Comparison of ENCODE assay signal across 8 cellular contexts in the genomic region with DNA sequence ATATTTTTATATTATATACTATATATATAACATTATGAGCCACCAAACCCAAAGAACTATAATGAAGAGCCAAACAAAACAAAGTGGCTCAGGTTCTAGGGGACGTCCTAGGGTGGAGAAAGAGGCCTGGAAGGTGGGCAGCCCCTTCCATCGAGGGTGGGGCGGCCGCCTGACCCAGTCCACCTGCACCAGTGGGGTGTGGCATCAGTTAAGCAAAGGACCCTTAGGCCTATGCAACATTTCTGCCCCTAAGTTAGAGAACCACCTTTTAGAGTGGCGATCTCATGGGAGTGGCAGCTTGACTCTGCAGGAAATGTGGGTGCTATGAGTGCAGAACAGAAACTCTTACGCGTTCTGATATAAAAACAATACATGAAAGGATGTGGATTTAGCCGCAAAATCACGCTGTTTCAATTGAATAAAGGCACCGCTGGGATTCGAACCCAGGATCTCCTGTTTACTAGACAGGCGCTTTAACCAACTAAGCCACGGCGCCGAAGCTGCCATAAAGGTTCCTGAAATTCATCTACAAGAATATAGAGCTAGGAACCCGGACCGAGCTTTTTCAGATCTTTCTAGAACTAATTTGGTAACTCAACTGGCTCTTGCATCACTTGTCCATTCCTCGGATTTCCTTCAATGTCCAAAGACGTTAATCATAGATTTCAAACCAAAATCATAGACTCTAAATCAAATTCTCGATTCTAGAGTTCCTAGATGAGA. TPM values are rescaled to one million over a fixed set of nuclear protein-coding genes. Genes with fewer than 3 reads are reported as not detected.
DNase-seq lines count a peak whose midpoint lies in the region; ATAC-seq, FAIRE-seq and TF ChIP-seq lines count a peak whose summit lies in the region.

No MANE protein-coding gene starts in this region.

- peaks cover 5% of the 10 kb centered on the region for H4K20me1 ChIP-seq in K562 (replicated peaks; ENCODE audit: control insufficient read depth, insufficient read depth, low read length)

- in situ Hi-C loops in K562 (cut with MboI) = no loop called here

- CTCF ChIA-PET in AG04449 (lab: Yijun Ruan, JAX) = interaction anchor here (1.2 kb wide), 1 partner anchor 45 kb away, joined by 4 read pairs; no protein-coding TSS in a partner anchor
- CTCF ChIA-PET in K562 (lab: Yijun Ruan, JAX; ENCODE audit: low intra/inter-chr PET ratio) = no interaction called here

- ATAC-seq in K562 (no peak), HG03135 (IDR thresholded peaks at IDR 0.05; ENCODE audit: unreplicated experiment) (no peak)

- peaks cover 19 to 20% of the 10 kb centered on the region in 2 experiments; a peak in 4 of 5 replicates for H3K4me1 ChIP-seq in K562 (replicated peaks in 1 of 2; ENCODE audit: control insufficient read depth in 2 of 2, insufficient read depth in 2 of 2, low read length in 2 of 2)
- peaks cover 5 to 13% of the 10 kb centered on the region in 2 donors for H3K4me1 ChIP-seq in kidney (ENCODE audit: control insufficient read depth in 1 of 2, insufficient read depth in 1 of 2, low read depth in 1 of 2, low read length in 2 of 2)

- H2AFZ ChIP-seq in K562 (ENCODE audit: low read depth, low read length) = no peak overlapping the region

- H3K4me1 Mint-ChIP-seq in T-helper 1 cell treated with Interleukin-12 subunit alpha and Interleukin-12 subunit beta and Interleukin-4 antibody, amounts not matched to agents 30 μg/mL and 1 μg/mL, for 36 hours (ENCODE audit: low read depth) = peaks cover 43% of the 10 kb centered on the region

- peaks cover 3% of the 10 kb centered on the region for H3K27me3 Mint-ChIP-seq in T-helper 1 cell treated with Interleukin-12 subunit alpha and Interleukin-12 subunit beta and Interleukin-4 antibody, amounts not matched to agents 30 μg/mL and 1 μg/mL, for 36 hours (ENCODE audit: low read depth)

- H3K27ac ChIP-seq in K562 (ENCODE audit: extremely low read depth, low read depth, low read length) (peak overlapping the region; percentile 81), kidney (ENCODE audit: low read depth in 2 of 2, low read length in 2 of 2) (peak overlapping the region in 1 of 2 donors; percentile 6)

- H3K9me3 Mint-ChIP-seq in T-helper 1 cell treated with Interleukin-12 subunit alpha and Interleukin-12 subunit beta and Interleukin-4 antibody, amounts not matched to agents 30 μg/mL and 1 μg/mL, for 36 hours = no peaks in the 10 kb centered on the region

- peak overlapping the region; percentile 84 for H3K27ac Mint-ChIP-seq in T-helper 1 cell treated with Interleukin-12 subunit alpha and Interleukin-12 subunit beta and Interleukin-4 antibody, amounts not matched to agents 30 μg/mL and 1 μg/mL, for 36 hours

- 10% methylated on average over 20 of the region's 20 CpGs for WGBS in K562 (ENCODE audit: insufficient coverage, low coverage, missing lambda C conversion rate)

- no peaks in the 10 kb centered on the region for H3K9me3 ChIP-seq in K562 (replicated peaks; ENCODE audit: control insufficient read depth, insufficient read depth, low read depth, low read length)
- H3K9me3 ChIP-seq in kidney (ENCODE audit: control insufficient read depth in 1 of 2, low read length in 2 of 2) = no peaks in the 10 kb centered on the region

- intact Hi-C loops in K562 (cut with micrococcal nuclease) (loop anchor here (1.0 to 10.0 kb wide), 2 partner anchors 23 to 159 kb away; partner anchors contain the start of genes PFAS and RPL26), kidney (cut with DNase I) (no loop called here)

- peaks cover 45% of the 10 kb centered on the region for H3K36me3 Mint-ChIP-seq in T-helper 1 cell treated with Interleukin-12 subunit alpha and Interleukin-12 subunit beta and Interleukin-4 antibody, amounts not matched to agents 30 μg/mL and 1 μg/mL, for 36 hours (ENCODE audit: low read depth)

- H3K4me3 Mint-ChIP-seq in T-helper 1 cell treated with Interleukin-12 subunit alpha and Interleukin-12 subunit beta and Interleukin-4 antibody, amounts not matched to agents 30 μg/mL and 1 μg/mL, for 36 hours = peak overlapping the region; percentile 39

- FAIRE-seq in K562 (lab: Jason Lieb, UNC) = no peak
- FAIRE-seq in kidney (lab: Jason Lieb, UNC) = no peak

- peak overlapping the region; percentile 78 for H3K4me2 ChIP-seq in K562 (ENCODE audit: insufficient read depth, low read length)

- H3K27me3 ChIP-seq in K562 (ENCODE audit: control insufficient read depth in 2 of 2, insufficient read depth in 2 of 2, low read length in 2 of 2) = no peaks in the 10 kb centered on the region

- DNase-seq in AG04449 (ENCODE audit: low read depth, low spot score) = no peak
- DNase-seq in HUDEP-2 (lab: John Stamatoyannopoulos, UW; ENCODE audit: unreplicated experiment in 76 of 76) = peak in 70 of 76 experiments; percentile 16 to 88 (median 70)
- peak; percentile 13 to 85 (median 24) for DNase-seq in K562 (ENCODE audit: extremely low read depth in 1 of 4, low spot score in 3 of 4)
- DNase-seq in kidney = peak; percentile 80
- DNase-seq in stimulated activated CD4-positive, alpha-beta T cell treated with anti-CD3 and anti-CD28 coated beads, Interleukin-2, amount 100 ng/mL, for 48 hours = peak; percentile 80 to 85
- DNase-seq in NCI-H187 treated with DMSO at 0.1 percent for 48 hours (lab: John Stamatoyannopoulos, UW) = no peak

- no peak; the same call in 1 of the 2 replicates for TF ChIP-seq EP300 in K562 (IDR thresholded peaks at IDR 0.05; ENCODE audit: low read length)

- TF ChIP-seq RAD21 in K562 (CRISPR knock-in tag; conservative IDR thresholded peaks at IDR 0.05 in 1 of 2, IDR thresholded peaks at IDR 0.05 in 1 of 2) = no peak

- H3K9ac ChIP-seq in K562 (ENCODE audit: insufficient read depth in 1 of 2, low read depth in 2 of 2, low read length in 2 of 2) (peak overlapping the region in 1 of 2 experiments; percentile 62; a peak in 3 of 4 replicates), kidney (ENCODE audit: low read length in 2 of 2) (no peak overlapping the region)

- H3K36me3 ChIP-seq in K562 (ENCODE audit: control insufficient read depth, insufficient read depth, low read length) (peaks cover 40% of the 10 kb centered on the region; the same call in 2 of the 3 replicates), kidney (ENCODE audit: control insufficient read depth in 1 of 2, insufficient read depth in 2 of 2, low read length in 2 of 2) (peaks cover 22 to 37% of the 10 kb centered on the region in 2 donors)

- no peaks in the 10 kb centered on the region for H3K79me2 ChIP-seq in K562 (ENCODE audit: control insufficient read depth, insufficient read depth, low read length)

- TF ChIP-seq CTCF in AG04449 (IDR thresholded peaks at IDR 0.05; ENCODE audit: insufficient read depth, low read length, missing control alignments) (no peak), K562 (IDR thresholded peaks at IDR 0.05 in 2 of 3, conservative IDR thresholded peaks at IDR 0.05 in 1 of 3; ENCODE audit: insufficient read depth in 2 of 3, low read depth in 1 of 3, low read length in 3 of 3) (no peak), kidney (IDR thresholded peaks at IDR 0.05; ENCODE audit: borderline replicate concordance, extremely low read depth, insufficient read depth) (no peak)

- H3K9me1 ChIP-seq in K562 (ENCODE audit: control insufficient read depth, insufficient read depth, low read length) = no peaks in the 10 kb centered on the region

- H3K4me3 ChIP-seq in AG04449 (ENCODE audit: low read depth, low read length) (peak overlapping the region; percentile 53), K562 (peak overlapping the region; percentile 47), kidney (ENCODE audit: low read length in 2 of 2) (peak overlapping the region in 1 of 2 donors; percentile 29)

- no peak; the same call in 1 of the 2 replicates for TF ChIP-seq POLR2A in K562 (conservative IDR thresholded peaks at IDR 0.05)

- BruUV-seq in K562 (replicated peaks; lab: Mats Ljungman, UMichigan) = no TSS peak

- POLR2A ChIA-PET in AG04449 (lab: Yijun Ruan, JAX) = interaction anchor here (0.6 to 1.4 kb wide), 3 partner anchors 39 to 150 kb away, joined by 3 to 6 read pairs (median 4); partner anchors contain the start of gene SLC25A35
- POLR2A ChIA-PET in K562 (lab: Yijun Ruan, JAX) = interaction anchor here (0.6 to 1.7 kb wide), 6 partner anchors 10 to 128 kb away, joined by 3 to 7 read pairs (median 4); no protein-coding TSS in a partner anchor

RNA-seq across cellular contexts. Expression of gene AURKB, which starts 15.6 kb away (rescaled TPM):
- total RNA-seq in K562 (2011; cell fraction: chromatin; rRNA removed; ENCODE audit: low replicate concordance) = 109 and 239 TPM in 2 replicates
- total RNA-seq in K562 (2011; cell fraction: nucleolus; rRNA removed) = 161 and 197 TPM in 2 replicates
- 144 and 149 TPM in 2 replicates for total RNA-seq in K562 (2011; cell fraction: nucleoplasm; rRNA removed)
- 78.1 and 96.2 TPM in 2 replicates for total RNA-seq in K562 (2014; rRNA removed)
- 46.7 and 60.3 TPM in 2 replicates for total RNA-seq in K562 (2014; rRNA removed; fragmentation: Illumina TruSeq; extraction: Trizol)
- 67.7 and 74.8 TPM in 2 replicates for total RNA-seq in K562 (2015; rRNA removed; fragmentation: Illumina TruSeq; extraction: Trizol)
- total RNA-seq in K562 (2021) = 99.8 and 104 TPM in 2 replicates
- 27.2 and 57.3 TPM in 2 replicates for polyA plus RNA-seq in K562 (2011; rRNA removed)
- 47.9 and 49.1 TPM in 2 replicates for polyA plus RNA-seq in K562 (2011; cell fraction: cytosol; rRNA removed)
- 213 and 224 TPM in 2 replicates for polyA plus RNA-seq in K562 (2011; cell fraction: nucleus; rRNA removed)
- polyA plus RNA-seq in K562 (2012) = 77.0 and 128 TPM in 2 replicates
- 114 and 128 TPM in 2 replicates for polyA plus RNA-seq in K562 (2014; fragmentation: Illumina TruSeq; extraction: Trizol)
- polyA plus RNA-seq in K562 (2014; fragmentation: Nextera tagmentation; extraction: Ambion mirVana) = 100 to 1,000 TPM in 1 of 2 experiments, 10 to 100 TPM in 1; 63.4 to 101 TPM
- 51.3 and 62.7 TPM in 2 replicates for polyA plus RNA-seq in K562 (2014; rRNA removed)
- polyA minus RNA-seq in K562 (2011; rRNA and poly(A)+ RNA removed) = 25.6 and 34.2 TPM in 2 replicates
- polyA minus RNA-seq in K562 (2011; cell fraction: cytosol; rRNA and poly(A)+ RNA removed) = 24.7 and 37.6 TPM in 2 replicates
- polyA minus RNA-seq in K562 (2011; cell fraction: nucleus; rRNA and poly(A)+ RNA removed) = 59.9 and 83.2 TPM in 2 replicates
- 2.8 TPM for total RNA-seq in kidney
- polyA plus RNA-seq in kidney (ENCODE audit: insufficient read depth, low read depth, low replicate concordance) = 0.43 TPM

RNA-seq across cellular contexts. Expression of gene CTC1, which starts 21.9 kb away (rescaled TPM):
- 144 and 309 TPM in 2 replicates for total RNA-seq in K562 (2011; cell fraction: chromatin; rRNA removed; ENCODE audit: low replicate concordance)
- total RNA-seq in K562 (2011; cell fraction: nucleolus; rRNA removed) = 104 and 131 TPM in 2 replicates
- 112 and 125 TPM in 2 replicates for total RNA-seq in K562 (2011; cell fraction: nucleoplasm; rRNA removed)
- total RNA-seq in K562 (2014; rRNA removed) (5.7 and 9.6 TPM in 2 replicates), K562 (2014; rRNA removed; fragmentation: Illumina TruSeq; extraction: Trizol) (6.7 and 9.3 TPM in 2 replicates), K562 (2015; rRNA removed; fragmentation: Illumina TruSeq; extraction: Trizol) (3.8 and 5.8 TPM in 2 replicates), K562 (2021) (29.7 and 32.8 TPM in 2 replicates), kidney (57.2 TPM)
- polyA plus RNA-seq in K562 (2011; rRNA removed) (9.6 and 15.3 TPM in 2 replicates), K562 (2014; fragmentation: Illumina TruSeq; extraction: Trizol) (19.8 and 20.8 TPM in 2 replicates), K562 (2014; fragmentation: Nextera tagmentation; extraction: Ambion mirVana) (1 to 10 TPM; 3.1 to 5.1 TPM), K562 (2014; rRNA removed) (14.1 and 21.4 TPM in 2 replicates), kidney (ENCODE audit: insufficient read depth, low read depth, low replicate concordance) (12.2 TPM)
- polyA plus RNA-seq in K562 (2011; cell fraction: cytosol; rRNA removed) = 7.0 and 7.8 TPM in 2 replicates
- 99.2 and 159 TPM in 2 replicates for polyA plus RNA-seq in K562 (2011; cell fraction: nucleus; rRNA removed)
- 10.8 and 16.7 TPM in 2 replicates for polyA plus RNA-seq in K562 (2012)
- 19.6 and 21.1 TPM in 2 replicates for polyA minus RNA-seq in K562 (2011; rRNA and poly(A)+ RNA removed)
- 4.9 and 6.5 TPM in 2 replicates for polyA minus RNA-seq in K562 (2011; cell fraction: cytosol; rRNA and poly(A)+ RNA removed)
- polyA minus RNA-seq in K562 (2011; cell fraction: nucleus; rRNA and poly(A)+ RNA removed) = 52.2 and 68.6 TPM in 2 replicates

RNA-seq across cellular contexts. Expression of gene PFAS, which starts 23.1 kb away (rescaled TPM):
- 107 and 253 TPM in 2 replicates for total RNA-seq in K562 (2011; cell fraction: chromatin; rRNA removed; ENCODE audit: low replicate concordance)
- 170 and 185 TPM in 2 replicates for total RNA-seq in K562 (2011; cell fraction: nucleolus; rRNA removed)
- 90.2 and 106 TPM in 2 replicates for total RNA-seq in K562 (2011; cell fraction: nucleoplasm; rRNA removed)
- 59.2 and 69.0 TPM in 2 replicates for total RNA-seq in K562 (2014; rRNA removed)
- 36.2 and 43.9 TPM in 2 replicates for total RNA-seq in K562 (2014; rRNA removed; fragmentation: Illumina TruSeq; extraction: Trizol)
- total RNA-seq in K562 (2015; rRNA removed; fragmentation: Illumina TruSeq; extraction: Trizol) = 33.6 and 33.7 TPM in 2 replicates
- total RNA-seq in K562 (2021) = 128 and 131 TPM in 2 replicates
- 27.3 and 39.8 TPM in 2 replicates for polyA plus RNA-seq in K562 (2011; rRNA removed)
- 29.6 and 42.9 TPM in 2 replicates for polyA plus RNA-seq in K562 (2011; cell fraction: cytosol; rRNA removed)
- polyA plus RNA-seq in K562 (2011; cell fraction: nucleus; rRNA removed) = 114 and 225 TPM in 2 replicates
- polyA plus RNA-seq in K562 (2012) = 28.2 and 62.7 TPM in 2 replicates
- 44.8 and 50.5 TPM in 2 replicates for polyA plus RNA-seq in K562 (2014; fragmentation: Illumina TruSeq; extraction: Trizol)
- polyA plus RNA-seq in K562 (2014; fragmentation: Nextera tagmentation; extraction: Ambion mirVana) = 10 to 100 TPM; 11.6 to 18.2 TPM
- 46.9 and 53.3 TPM in 2 replicates for polyA plus RNA-seq in K562 (2014; rRNA removed)
- 54.9 and 63.9 TPM in 2 replicates for polyA minus RNA-seq in K562 (2011; rRNA and poly(A)+ RNA removed)
- 49.4 and 60.8 TPM in 2 replicates for polyA minus RNA-seq in K562 (2011; cell fraction: cytosol; rRNA and poly(A)+ RNA removed)
- polyA minus RNA-seq in K562 (2011; cell fraction: nucleus; rRNA and poly(A)+ RNA removed) = 58.5 and 59.8 TPM in 2 replicates
- 49.5 TPM for total RNA-seq in kidney
- 7.6 TPM for polyA plus RNA-seq in kidney (ENCODE audit: insufficient read depth, low read depth, low replicate concordance)

RNA-seq across cellular contexts. Expression of gene BORCS6, which starts 36.0 kb away (rescaled TPM):
- total RNA-seq in K562 (2011; cell fraction: chromatin; rRNA removed; ENCODE audit: low replicate concordance) = 0.51 and 1.8 TPM in 2 replicates
- 3.7 and 4.1 TPM in 2 replicates for total RNA-seq in K562 (2011; cell fraction: nucleolus; rRNA removed)
- total RNA-seq in K562 (2011; cell fraction: nucleoplasm; rRNA removed) = 1.8 TPM in 2 replicates
- total RNA-seq in K562 (2014; rRNA removed) = 7.4 and 8.6 TPM in 2 replicates
- 0.61 and 1.1 TPM in 2 replicates for total RNA-seq in K562 (2014; rRNA removed; fragmentation: Illumina TruSeq; extraction: Trizol)
- total RNA-seq in K562 (2015; rRNA removed; fragmentation: Illumina TruSeq; extraction: Trizol) = 2.6 and 2.7 TPM in 2 replicates
- total RNA-seq in K562 (2021) = 5.4 and 6.5 TPM in 2 replicates
- polyA plus RNA-seq in K562 (2011; rRNA removed) = 2.3 and 2.9 TPM in 2 replicates
- 3.9 and 6.5 TPM in 2 replicates for polyA plus RNA-seq in K562 (2011; cell fraction: cytosol; rRNA removed)
- polyA plus RNA-seq in K562 (2011; cell fraction: nucleus; rRNA removed) = 2.4 and 2.6 TPM in 2 replicates
- polyA plus RNA-seq in K562 (2012) = 3.6 and 5.0 TPM in 2 replicates
- polyA plus RNA-seq in K562 (2014; fragmentation: Illumina TruSeq; extraction: Trizol) = 1.7 and 2.5 TPM in 2 replicates
- under 1 TPM; 0.01 to 0.08 TPM for polyA plus RNA-seq in K562 (2014; fragmentation: Nextera tagmentation; extraction: Ambion mirVana)
- polyA plus RNA-seq in K562 (2014; rRNA removed) = 3.5 and 4.1 TPM in 2 replicates
- polyA minus RNA-seq in K562 (2011; rRNA and poly(A)+ RNA removed) = 1.8 and 1.9 TPM in 2 replicates
- 2.9 and 4.3 TPM in 2 replicates for polyA minus RNA-seq in K562 (2011; cell fraction: cytosol; rRNA and poly(A)+ RNA removed)
- polyA minus RNA-seq in K562 (2011; cell fraction: nucleus; rRNA and poly(A)+ RNA removed) = 1.5 and 3.1 TPM in 2 replicates
- total RNA-seq in kidney = 8.6 TPM
- 15.4 TPM for polyA plus RNA-seq in kidney (ENCODE audit: insufficient read depth, low read depth, low replicate concordance)

RNA-seq across cellular contexts. Expression of gene TMEM107, which starts 49.8 kb away (rescaled TPM):
- 42.3 and 63.3 TPM in 2 replicates for total RNA-seq in K562 (2011; cell fraction: chromatin; rRNA removed; ENCODE audit: low replicate concordance)
- total RNA-seq in K562 (2011; cell fraction: nucleolus; rRNA removed) = 76.2 and 101 TPM in 2 replicates
- 131 and 204 TPM in 2 replicates for total RNA-seq in K562 (2011; cell fraction: nucleoplasm; rRNA removed)
- 11.4 and 15.5 TPM in 2 replicates for total RNA-seq in K562 (2014; rRNA removed)
- total RNA-seq in K562 (2014; rRNA removed; fragmentation: Illumina TruSeq; extraction: Trizol) = 24.0 and 28.1 TPM in 2 replicates
- 16.8 and 16.9 TPM in 2 replicates for total RNA-seq in K562 (2015; rRNA removed; fragmentation: Illumina TruSeq; extraction: Trizol)
- total RNA-seq in K562 (2021) = 16.3 and 16.8 TPM in 2 replicates
- polyA plus RNA-seq in K562 (2011; rRNA removed) = 23.1 and 26.2 TPM in 2 replicates
- 30.2 and 33.9 TPM in 2 replicates for polyA plus RNA-seq in K562 (2011; cell fraction: cytosol; rRNA removed)
- polyA plus RNA-seq in K562 (2011; cell fraction: nucleus; rRNA removed) = 38.7 and 40.6 TPM in 2 replicates
- 18.6 and 19.9 TPM in 2 replicates for polyA plus RNA-seq in K562 (2012)
- polyA plus RNA-seq in K562 (2014; fragmentation: Illumina TruSeq; extraction: Trizol) = 7.1 and 9.7 TPM in 2 replicates
- 10 to 100 TPM; 17.4 to 19.5 TPM for polyA plus RNA-seq in K562 (2014; fragmentation: Nextera tagmentation; extraction: Ambion mirVana)
- polyA plus RNA-seq in K562 (2014; rRNA removed) = 12.5 and 16.7 TPM in 2 replicates
- polyA minus RNA-seq in K562 (2011; rRNA and poly(A)+ RNA removed) = 56.1 and 92.4 TPM in 2 replicates
- polyA minus RNA-seq in K562 (2011; cell fraction: cytosol; rRNA and poly(A)+ RNA removed) = 26.4 and 31.2 TPM in 2 replicates
- polyA minus RNA-seq in K562 (2011; cell fraction: nucleus; rRNA and poly(A)+ RNA removed) = 63.1 and 97.3 TPM in 2 replicates
- total RNA-seq in kidney = 23.4 TPM
- 24.6 TPM for polyA plus RNA-seq in kidney (ENCODE audit: insufficient read depth, low read depth, low replicate concordance)

Comparison
In these comparisons a context has a peak if more than half of its experiments do, and no peak if none do; other contexts are left out.
1. DNase-seq: peak in HUDEP-2 (70 of 76), K562 (4 of 4), kidney (single experiment) and stimulated activated CD4-positive, alpha-beta T cell treated with anti-CD3 and anti-CD28 coated beads, Interleukin-2, amount 100 ng/mL, for 48 hours (2 of 2); none in AG04449 (single experiment) and NCI-H187 treated with DMSO at 0.1 percent for 48 hours (single experiment).
2. RNA of gene AURKB, which starts 15.6 kb away (total RNA-seq): 46.7 to 239 TPM in K562; 2.8 TPM in kidney (single experiment); every median in the first group is over 10 times any median in the second.